Comparison of ENCODE assay signal across 17 cellular contexts in genomic region chr1:36663772-36664430, GRCh38.
"Had no signal": no experiment of that assay in that cellular context is flagged by ENCODE, and none has a peak within 500 bp of the region (broad histone marks: within the 10 kb centered on the region; RNA-seq: fewer than 3 reads in every experiment).

No MANE protein-coding gene starts in this region.

- ATAC-seq: activated T-cell treated with anti-CD3 and anti-CD28 coated beads, Interleukin-2, amount 50 U/mL, for 4 hours; body of pancreas; gastrocnemius medialis; heart left ventricle; left lobe of liver; stimulated activated naive CD8-positive, alpha-beta T cell treated with anti-CD3 and anti-CD28 coated beads, Interleukin-15, Interleukin-2, amounts not matched to agents 100 U/mL and 50 U/mL, for 24 hours had no signal

- H3K4me3 Mint-ChIP-seq: activated CD4-positive, alpha-beta memory T cell treated with anti-CD3 and anti-CD28 coated beads, Interleukin-2, amount 10 ng/mL, durations not matched to agents 7 days and 5 days; activated naive CD4-positive, alpha-beta T cell treated with anti-CD3 and anti-CD28 coated beads for 36 hours; activated T-cell treated with anti-CD3 and anti-CD28 coated beads, Interleukin-2, amount 50 U/mL, for 4 hours; nephron progenitor cell; T-helper 2 cell treated with Interferon-gamma antibody and Interleukin-4, amounts not matched to agents 5 μg/mL and 100 μg/mL, for 36 hours had no signal

- H3K27ac ChIP-seq: body of pancreas, gastrocnemius medialis, heart left ventricle, transverse colon, vagina had no signal

- H3K27ac Mint-ChIP-seq: activated CD4-positive, alpha-beta memory T cell treated with anti-CD3 and anti-CD28 coated beads, Interleukin-2, amount 10 ng/mL, durations not matched to agents 7 days and 5 days; activated naive CD4-positive, alpha-beta T cell treated with anti-CD3 and anti-CD28 coated beads for 36 hours; nephron progenitor cell; progenitor cell of endocrine pancreas; T-helper 2 cell treated with Interferon-gamma antibody and Interleukin-4, amounts not matched to agents 5 μg/mL and 100 μg/mL, for 36 hours had no signal

- DNase-seq: activated CD4-positive, alpha-beta memory T cell treated with anti-CD3 and anti-CD28 coated beads, Interleukin-2, amount 10 ng/mL, durations not matched to agents 7 days and 5 days; activated CD4-positive, alpha-beta T cell treated with anti-CD3 and anti-CD28 coated beads for 48 hours; activated CD4-positive, CD25-positive, alpha-beta regulatory T cell; activated naive CD4-positive, alpha-beta T cell treated with anti-CD3 and anti-CD28 coated beads for 36 hours; activated T-cell treated with anti-CD3 and anti-CD28 coated beads, Interleukin-2, amount 50 U/mL, for 4 hours; gastrocnemius medialis; heart left ventricle; midbrain; nephron progenitor cell; stimulated activated CD4-positive, alpha-beta T cell treated with anti-CD3 and anti-CD28 coated beads, Interleukin-2, amount 100 ng/mL, for 24 hours; stimulated activated naive CD8-positive, alpha-beta T cell treated with anti-CD3 and anti-CD28 coated beads, Interleukin-15, Interleukin-2, amounts not matched to agents 100 U/mL and 50 U/mL, for 24 hours; transverse colon had no signal

- H3K4me1 Mint-ChIP-seq: activated CD4-positive, alpha-beta memory T cell treated with anti-CD3 and anti-CD28 coated beads, Interleukin-2, amount 10 ng/mL, durations not matched to agents 7 days and 5 days had no signal

- H3K4me3 ChIP-seq: body of pancreas, gastrocnemius medialis, heart left ventricle, transverse colon, vagina had no signal

- H3K9me3 Mint-ChIP-seq: activated CD4-positive, alpha-beta memory T cell treated with anti-CD3 and anti-CD28 coated beads, Interleukin-2, amount 10 ng/mL, durations not matched to agents 7 days and 5 days; activated naive CD4-positive, alpha-beta T cell treated with anti-CD3 and anti-CD28 coated beads for 36 hours; activated T-cell treated with anti-CD3 and anti-CD28 coated beads, Interleukin-2, amount 50 U/mL, for 4 hours; nephron progenitor cell; T-helper 2 cell treated with Interferon-gamma antibody and Interleukin-4, amounts not matched to agents 5 μg/mL and 100 μg/mL, for 36 hours had no signal

- H3K27me3 ChIP-seq: body of pancreas, vagina had no signal

- H3K4me1 ChIP-seq: body of pancreas, gastrocnemius medialis, heart left ventricle, transverse colon, vagina had no signal
